8 cellular contexts compared by ENCODE assay signal in the genomic region with DNA sequence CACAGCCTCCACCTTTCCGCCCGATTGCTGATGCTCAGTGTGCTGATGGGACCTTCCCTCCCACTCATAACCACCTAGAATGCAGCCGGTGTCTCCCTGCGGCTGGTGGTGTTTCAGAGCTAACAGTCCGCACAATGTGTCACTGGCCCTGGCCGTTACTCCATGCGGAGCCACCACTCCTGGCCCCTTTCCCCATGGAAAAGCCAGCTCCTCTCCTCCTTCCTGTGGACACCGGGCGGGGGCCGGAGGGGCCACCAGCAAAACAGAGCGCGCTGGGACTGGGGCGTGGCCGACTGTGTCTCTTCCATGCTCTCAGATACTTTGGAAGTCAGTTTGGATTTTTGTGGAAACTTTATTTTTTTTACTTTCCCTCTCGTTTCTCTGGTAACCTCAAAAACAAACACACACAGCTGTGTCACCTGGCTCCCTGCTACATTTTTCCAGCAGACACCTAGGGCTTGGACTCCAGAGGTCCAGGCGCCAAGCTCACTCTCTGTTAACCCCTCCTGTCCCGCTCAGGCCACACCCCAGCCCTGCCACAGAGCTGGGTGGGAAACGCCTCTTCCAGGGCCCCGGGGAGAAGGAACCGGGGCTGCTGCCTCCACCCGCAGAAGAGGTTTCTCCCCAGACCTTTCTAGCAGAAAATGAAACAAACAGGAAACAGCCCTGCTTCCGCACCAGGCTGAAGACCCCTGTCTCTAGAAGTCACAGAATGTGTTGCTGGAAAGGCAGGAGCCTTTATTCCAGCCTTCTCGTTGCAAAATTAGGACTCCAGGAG. TPM values are rescaled to one million over a fixed set of nuclear protein-coding genes. Genes with fewer than 3 reads are reported as not detected.
DNase-seq lines count a peak whose midpoint lies in the region; ATAC-seq lines count a peak whose summit lies in the region.

No MANE protein-coding gene starts in this region.

- intact Hi-C loops in activated T-helper 2 cell treated with anti-CD3 and anti-CD28 coated beads, Interferon-gamma antibody, Interleukin-2, Interleukin-4, amounts not matched to agents 10 μg/mL and 5 μg/mL and 100 μg/mL, durations not matched to agents 14 hours and 24 hours and 36 hours (cut with micrococcal nuclease), result no loop called here
- intact Hi-C loops in left cardiac atrium (cut with DNase I), result no loop called here

- no peaks in the 10 kb centered on the region for H3K36me3 Mint-ChIP-seq in activated T-helper 2 cell treated with anti-CD3 and anti-CD28 coated beads, Interferon-gamma antibody, Interleukin-2, Interleukin-4, amounts not matched to agents 10 μg/mL and 5 μg/mL and 100 μg/mL, durations not matched to agents 14 hours and 24 hours and 36 hours (ENCODE audit: low read depth)
- H3K36me3 Mint-ChIP-seq in T-helper 2 cell treated with Interferon-gamma antibody and Interleukin-4, amounts not matched to agents 5 μg/mL and 100 μg/mL, for 36 hours (ENCODE audit: low read depth), result no peaks in the 10 kb centered on the region

- peaks cover 14% of the 10 kb centered on the region for H3K4me1 Mint-ChIP-seq in activated T-helper 2 cell treated with anti-CD3 and anti-CD28 coated beads, Interferon-gamma antibody, Interleukin-2, Interleukin-4, amounts not matched to agents 10 μg/mL and 5 μg/mL and 100 μg/mL, durations not matched to agents 14 hours and 24 hours and 36 hours (ENCODE audit: low read depth)
- H3K4me1 Mint-ChIP-seq in T-helper 2 cell treated with Interferon-gamma antibody and Interleukin-4, amounts not matched to agents 5 μg/mL and 100 μg/mL, for 36 hours (ENCODE audit: low read depth), result peaks cover 2% of the 10 kb centered on the region

- DNase-seq in GM03348 (ENCODE audit: low spot score), result peak; percentile 61
- DNase-seq in activated T-helper 2 cell treated with anti-CD3 and anti-CD28 coated beads, Interferon-gamma antibody, Interleukin-2, Interleukin-4, amounts not matched to agents 10 μg/mL and 5 μg/mL and 100 μg/mL, durations not matched to agents 14 hours and 24 hours and 36 hours (ENCODE audit: low spot score), result peak; percentile 3
- DNase-seq in left cardiac atrium, result peak; percentile 66
- DNase-seq in renal cortical epithelial cell (ENCODE audit: low read depth), result peak; percentile 54
- DNase-seq in NCI-H2029 treated with DMSO at 0.1 percent for 48 hours (lab: John Stamatoyannopoulos, UW), result no peak
- no peak for DNase-seq in T-helper 2 cell treated with Interferon-gamma antibody and Interleukin-4, amounts not matched to agents 5 μg/mL and 100 μg/mL, for 36 hours (ENCODE audit: low spot score)
- no peak for DNase-seq in NOMO-1 (lab: John Stamatoyannopoulos, UW; ENCODE audit: unreplicated experiment in 2 of 2)
- DNase-seq in DMS153 (lab: John Stamatoyannopoulos, UW), result no peak

- H3K27me3 Mint-ChIP-seq in activated T-helper 2 cell treated with anti-CD3 and anti-CD28 coated beads, Interferon-gamma antibody, Interleukin-2, Interleukin-4, amounts not matched to agents 10 μg/mL and 5 μg/mL and 100 μg/mL, durations not matched to agents 14 hours and 24 hours and 36 hours (ENCODE audit: low read depth), result peaks cover 5% of the 10 kb centered on the region
- H3K27me3 Mint-ChIP-seq in T-helper 2 cell treated with Interferon-gamma antibody and Interleukin-4, amounts not matched to agents 5 μg/mL and 100 μg/mL, for 36 hours (ENCODE audit: low read depth), result peaks cover 9% of the 10 kb centered on the region

- peaks cover 15% of the 10 kb centered on the region for H3K9me3 Mint-ChIP-seq in activated T-helper 2 cell treated with anti-CD3 and anti-CD28 coated beads, Interferon-gamma antibody, Interleukin-2, Interleukin-4, amounts not matched to agents 10 μg/mL and 5 μg/mL and 100 μg/mL, durations not matched to agents 14 hours and 24 hours and 36 hours
- H3K9me3 Mint-ChIP-seq in T-helper 2 cell treated with Interferon-gamma antibody and Interleukin-4, amounts not matched to agents 5 μg/mL and 100 μg/mL, for 36 hours, result peaks cover 21% of the 10 kb centered on the region

- no peak overlapping the region for H3K4me3 Mint-ChIP-seq in activated T-helper 2 cell treated with anti-CD3 and anti-CD28 coated beads, Interferon-gamma antibody, Interleukin-2, Interleukin-4, amounts not matched to agents 10 μg/mL and 5 μg/mL and 100 μg/mL, durations not matched to agents 14 hours and 24 hours and 36 hours (ENCODE audit: low read depth)
- no peak overlapping the region for H3K4me3 Mint-ChIP-seq in T-helper 2 cell treated with Interferon-gamma antibody and Interleukin-4, amounts not matched to agents 5 μg/mL and 100 μg/mL, for 36 hours

- ATAC-seq in left cardiac atrium, result peak; percentile 23 to 63

- no peak overlapping the region for H3K27ac Mint-ChIP-seq in activated T-helper 2 cell treated with anti-CD3 and anti-CD28 coated beads, Interferon-gamma antibody, Interleukin-2, Interleukin-4, amounts not matched to agents 10 μg/mL and 5 μg/mL and 100 μg/mL, durations not matched to agents 14 hours and 24 hours and 36 hours
- H3K27ac Mint-ChIP-seq in T-helper 2 cell treated with Interferon-gamma antibody and Interleukin-4, amounts not matched to agents 5 μg/mL and 100 μg/mL, for 36 hours, result no peak overlapping the region

RNA-seq across cellular contexts. Expression of gene COL6A2, which starts 32.5 kb away (rescaled TPM):
- 2.2 TPM in 2 replicates for total RNA-seq in activated T-helper 2 cell treated with anti-CD3 and anti-CD28 coated beads, Interferon-gamma antibody, Interleukin-2, Interleukin-4, amounts not matched to agents 10 μg/mL and 5 μg/mL and 100 μg/mL, durations not matched to agents 14 hours and 24 hours and 36 hours
- 100 to 1,000 TPM; 330 to 350 TPM for total RNA-seq in left cardiac atrium
- 60.7 and 70.2 TPM in 2 replicates for total RNA-seq in renal cortical epithelial cell

Comparison
In these comparisons a context has a peak if more than half of its experiments do, and no peak if none do; other contexts are left out.
1. DNase-seq: peak in GM03348 (single experiment), activated T-helper 2 cell treated with anti-CD3 and anti-CD28 coated beads, Interferon-gamma antibody, Interleukin-2, Interleukin-4, amounts not matched to agents 10 μg/mL and 5 μg/mL and 100 μg/mL, durations not matched to agents 14 hours and 24 hours and 36 hours (single experiment), left cardiac atrium (single experiment) and renal cortical epithelial cell (single experiment); none in NCI-H2029 treated with DMSO at 0.1 percent for 48 hours (single experiment), T-helper 2 cell treated with Interferon-gamma antibody and Interleukin-4, amounts not matched to agents 5 μg/mL and 100 μg/mL, for 36 hours (single experiment), NOMO-1 (0 of 2) and DMS153 (single experiment).
2. RNA of gene COL6A2, which starts 32.5 kb away (total RNA-seq): 330 to 350 TPM in left cardiac atrium and 60.7 to 70.2 TPM in renal cortical epithelial cell; 2.2 TPM in activated T-helper 2 cell treated with anti-CD3 and anti-CD28 coated beads, Interferon-gamma antibody, Interleukin-2, Interleukin-4, amounts not matched to agents 10 μg/mL and 5 μg/mL and 100 μg/mL, durations not matched to agents 14 hours and 24 hours and 36 hours; every median in the first group is over 10 times any median in the second.